Comparison of ENCODE assay signal across 1 cellular context in the genomic region with DNA sequence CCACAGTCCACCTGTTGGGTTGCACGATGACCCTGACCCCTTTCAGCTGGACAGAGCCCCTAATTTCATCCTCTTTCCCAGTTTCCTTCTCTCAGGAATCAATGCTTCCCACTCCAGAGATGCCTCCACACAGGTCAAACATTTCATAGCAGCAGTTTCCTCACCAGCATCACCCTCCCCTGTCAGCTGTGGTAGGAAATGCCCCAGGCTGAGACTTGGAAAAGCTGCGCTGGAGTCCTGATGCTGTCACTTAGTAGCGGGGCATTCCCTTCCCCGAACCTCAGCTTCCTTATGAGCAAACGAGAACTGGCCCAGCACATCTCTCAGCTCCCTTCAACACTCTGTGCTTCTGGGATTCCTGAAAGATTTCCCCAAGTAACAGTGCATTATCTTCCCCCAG.
TF ChIP-seq lines count a peak whose summit lies in the region.

No MANE protein-coding gene starts in this region.

TF ChIP-seq in GM23338, 12 proteins besides CTCF, POLR2A, EP300 and RAD21 (continued from another document):
- TF ChIP-seq ZNF462 (CRISPR knock-in tag; IDR thresholded peaks at IDR 0.05) (no peak), EZH2 (IDR thresholded peaks at IDR 0.05; ENCODE audit: low read depth, unreplicated experiment) (no peak)
